Comparison of ENCODE assay signal across 19 cellular contexts in the genomic region with DNA sequence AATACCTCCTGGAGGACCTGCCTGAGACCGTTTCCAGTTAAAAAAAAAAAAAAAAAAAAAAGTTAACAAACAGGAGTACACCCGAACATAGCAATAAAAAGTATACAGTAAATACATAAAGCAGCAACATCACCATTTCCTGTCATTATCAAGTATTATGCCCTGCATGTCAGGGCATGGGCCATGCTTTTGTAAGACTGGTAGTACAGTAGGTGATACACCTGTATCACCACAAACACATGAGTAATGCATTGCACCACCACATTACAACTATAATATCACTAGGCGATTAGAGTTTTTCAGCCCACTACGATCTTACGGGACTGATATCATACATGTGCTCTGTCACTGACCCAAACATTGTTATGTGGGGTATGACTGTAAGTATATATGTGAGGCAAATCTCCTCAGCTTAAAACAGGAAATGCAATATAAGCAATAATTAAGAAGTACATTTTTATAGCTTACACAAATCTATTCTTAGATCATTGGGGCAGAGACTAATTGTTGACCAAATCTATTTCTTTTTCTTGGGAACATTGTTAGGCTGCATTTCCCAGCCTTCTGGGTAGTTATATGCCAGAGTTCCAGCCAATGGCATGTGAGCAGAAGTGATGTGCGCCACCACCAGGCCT.
"Had no signal": no experiment of that assay in that cellular context is flagged by ENCODE, and none has a peak within 500 bp of the region (broad histone marks: within the 10 kb centered on the region; RNA-seq: fewer than 3 reads in every experiment).

No MANE protein-coding gene starts in this region.

- H3K36me3 ChIP-seq: heart right ventricle, left lung, prostate gland, sigmoid colon, transverse colon had no signal

- H3K4me3 Mint-ChIP-seq: activated CD4-positive, alpha-beta T cell treated with anti-CD3 and anti-CD28 coated beads for 36 hours; activated CD8-positive, alpha-beta T cell treated with anti-CD3 and anti-CD28 coated beads for 36 hours; memory B cell; natural killer cell treated with Interleukin-12 subunit alpha and Interleukin-12 subunit beta and Interleukin-15 and Interleukin-18, amount 100 ng/mL, for 72 hours; stimulated activated naive B cell treated with anti-CD40 and anti-IgM and Interleukin-4, amounts not matched to agents 10 μg/mL and 1 μg/mL and 100 μg/mL, for 72 hours had no signal

- H3K4me1 ChIP-seq: heart right ventricle, left lung, prostate gland, sigmoid colon, transverse colon had no signal

- H3K27me3 ChIP-seq: heart right ventricle, left lung, sigmoid colon, transverse colon had no signal

- H3K27me3 Mint-ChIP-seq: activated CD4-positive, alpha-beta T cell treated with anti-CD3 and anti-CD28 coated beads for 36 hours had no signal

- H3K4me3 ChIP-seq: heart right ventricle, left lung, prostate gland, sigmoid colon, transverse colon had no signal

- DNase-seq: activated CD4-positive, alpha-beta T cell treated with anti-CD3 and anti-CD28 coated beads for 36 hours; activated CD8-positive, alpha-beta memory T cell treated with anti-CD3 and anti-CD28 coated beads, Interleukin-2, amount 50 U/mL, for 4 hours; activated CD8-positive, alpha-beta T cell treated with anti-CD3 and anti-CD28 coated beads for 36 hours; activated naive CD4-positive, alpha-beta T cell; aorta; heart right ventricle; left lung; nucleus accumbens; sigmoid colon; stimulated activated CD4-positive, alpha-beta T cell treated with anti-CD3 and anti-CD28 coated beads, Interleukin-2, amount 100 ng/mL, for 24 hours; stimulated activated naive B cell treated with anti-CD40 and anti-IgM and Interleukin-4, amounts not matched to agents 10 μg/mL and 1 μg/mL and 100 μg/mL, for 72 hours; substantia nigra; T-helper 9 cell; transverse colon had no signal

- H3K9me3 ChIP-seq: left lung, prostate gland, transverse colon had no signal

- H3K9me3 Mint-ChIP-seq: activated CD8-positive, alpha-beta T cell treated with anti-CD3 and anti-CD28 coated beads for 36 hours had no signal

- H3K4me1 Mint-ChIP-seq: activated CD4-positive, alpha-beta T cell treated with anti-CD3 and anti-CD28 coated beads for 36 hours; memory B cell; stimulated activated naive B cell treated with anti-CD40 and anti-IgM and Interleukin-4, amounts not matched to agents 10 μg/mL and 1 μg/mL and 100 μg/mL, for 72 hours had no signal

- H3K36me3 Mint-ChIP-seq: memory B cell; natural killer cell treated with Interleukin-12 subunit alpha and Interleukin-12 subunit beta and Interleukin-15 and Interleukin-18, amount 100 ng/mL, for 72 hours; stimulated activated naive B cell treated with anti-CD40 and anti-IgM and Interleukin-4, amounts not matched to agents 10 μg/mL and 1 μg/mL and 100 μg/mL, for 72 hours had no signal

- H3K27ac Mint-ChIP-seq: activated CD4-positive, alpha-beta T cell treated with anti-CD3 and anti-CD28 coated beads for 36 hours; activated CD8-positive, alpha-beta T cell treated with anti-CD3 and anti-CD28 coated beads for 36 hours; memory B cell; natural killer cell treated with Interleukin-12 subunit alpha and Interleukin-12 subunit beta and Interleukin-15 and Interleukin-18, amount 100 ng/mL, for 72 hours; stimulated activated naive B cell treated with anti-CD40 and anti-IgM and Interleukin-4, amounts not matched to agents 10 μg/mL and 1 μg/mL and 100 μg/mL, for 72 hours had no signal

- FAIRE-seq: frontal cortex, islet of Langerhans had no signal

- H3K27ac ChIP-seq: heart right ventricle, left lung, prostate gland, sigmoid colon, transverse colon had no signal

- ATAC-seq: activated CD4-positive, alpha-beta T cell treated with anti-CD3 and anti-CD28 coated beads for 36 hours; activated CD8-positive, alpha-beta T cell treated with anti-CD3 and anti-CD28 coated beads for 36 hours; heart right ventricle; left lung; natural killer cell treated with Interleukin-12 subunit alpha and Interleukin-12 subunit beta and Interleukin-15 and Interleukin-18, amount 100 ng/mL, for 72 hours; stimulated activated naive B cell treated with anti-CD40 and anti-IgM and Interleukin-4, amounts not matched to agents 10 μg/mL and 1 μg/mL and 100 μg/mL, for 72 hours had no signal
